In genomic region chrX:130166503-130166777, GRCh38 we compare ENCODE assay signal across 8 cellular contexts. TPM values are rescaled to one million over a fixed set of nuclear protein-coding genes. Genes with fewer than 3 reads are reported as not detected.
DNase-seq lines count a peak whose midpoint lies in the region; TF ChIP-seq lines count a peak whose summit lies in the region.

No MANE protein-coding gene starts in this region.

- H3K4me1 Mint-ChIP-seq in Calu3 (ENCODE audit: low read depth, unreplicated experiment), result peaks cover 30% of the 10 kb centered on the region

- H3K27me3 ChIP-seq in SJCRH30, result no peaks in the 10 kb centered on the region
- no peaks in the 10 kb centered on the region for H3K27me3 ChIP-seq in esophagus (ENCODE audit: control insufficient read depth in 1 of 2, insufficient read depth in 2 of 2, low read length in 2 of 2)
- H3K27me3 ChIP-seq in parathyroid adenoma (ENCODE audit: control insufficient read depth, insufficient read depth, low read length), result no peaks in the 10 kb centered on the region

- no peak overlapping the region for H3K9ac ChIP-seq in parathyroid adenoma

- no peaks in the 10 kb centered on the region for H3K36me3 ChIP-seq in SJCRH30
- no peaks in the 10 kb centered on the region for H3K36me3 ChIP-seq in esophagus (ENCODE audit: control insufficient read depth in 2 of 2, insufficient read depth in 2 of 2, low read length in 1 of 2)
- no peaks in the 10 kb centered on the region for H3K36me3 ChIP-seq in parathyroid adenoma (ENCODE audit: control insufficient read depth, insufficient read depth, low read length)

- DNase-seq in Calu3 (no peak), SJCRH30 (peak in 1 of 2 experiments; percentile 5), NCI-H2081 treated with DMSO at 0.1 percent for 48 hours (lab: John Stamatoyannopoulos, UW) (no peak), hypothalamus (lab: John Stamatoyannopoulos, UW) (no peak), NCI-H2227 (lab: John Stamatoyannopoulos, UW; ENCODE audit: unreplicated experiment) (no peak)
- DNase-seq in activated CD4-positive, alpha-beta T cell treated with anti-CD3 and anti-CD28 coated beads, Interleukin-2, amount 50 U/mL, for 1 hour, result no peak

- peak overlapping the region; percentile 81 for H2AFZ ChIP-seq in parathyroid adenoma

- peak overlapping the region; percentile 72 for H3K4me3 ChIP-seq in SJCRH30
- peak overlapping the region; percentile 53 to 79 for H3K4me3 ChIP-seq in esophagus (ENCODE audit: low read depth in 1 of 2, low read length in 2 of 2)
- H3K4me3 ChIP-seq in parathyroid adenoma (ENCODE audit: low read depth, low read length), result peak overlapping the region; percentile 75

- H3K9me3 Mint-ChIP-seq in Calu3 (ENCODE audit: low read depth, unreplicated experiment), result no peaks in the 10 kb centered on the region

- TF ChIP-seq CTCF in Calu3 (IDR thresholded peaks at IDR 0.05; ENCODE audit: unreplicated experiment) (no peak), parathyroid adenoma (IDR thresholded peaks at IDR 0.05) (no peak)

- H3K4me3 Mint-ChIP-seq in Calu3 (ENCODE audit: low read depth, unreplicated experiment), result peak overlapping the region; percentile 77

- H3K27ac Mint-ChIP-seq in Calu3 (ENCODE audit: unreplicated experiment), result peak overlapping the region; percentile 72

- peaks cover 12% of the 10 kb centered on the region for H3K27me3 Mint-ChIP-seq in Calu3 (ENCODE audit: unreplicated experiment)

- peak overlapping the region; percentile 22 for H3K27ac ChIP-seq in SJCRH30
- H3K27ac ChIP-seq in esophagus (ENCODE audit: low read depth in 2 of 2, low read length in 1 of 2), result peak overlapping the region; percentile 80 to 86
- peak overlapping the region; percentile 85 for H3K27ac ChIP-seq in parathyroid adenoma

- H3K36me3 Mint-ChIP-seq in Calu3 (ENCODE audit: insufficient read depth, unreplicated experiment), result peaks cover 25% of the 10 kb centered on the region

- H3K4me1 ChIP-seq in SJCRH30 (no peaks in the 10 kb centered on the region; the same call in 1 of the 2 replicates), esophagus (ENCODE audit: control insufficient read depth in 2 of 2, insufficient read depth in 2 of 2, low read length in 1 of 2) (peaks cover 0 to 2% of the 10 kb centered on the region in 2 donors), parathyroid adenoma (peaks cover 5% of the 10 kb centered on the region)

- 0 to 18% methylated on average over 4 of the region's 4 CpGs for WGBS in esophagus, 2 donors

- CTCF ChIA-PET in Calu3 (lab: Charles Lee), result no interaction called here

- H3K4me2 ChIP-seq in parathyroid adenoma (ENCODE audit: low read length), result peak overlapping the region; percentile 81

- BruUV-seq in Calu3 (replicated peaks; lab: Mats Ljungman, UMichigan), result TSS peak; percentile 78

- no peaks in the 10 kb centered on the region for H3K9me3 ChIP-seq in SJCRH30 (replicated peaks)
- H3K9me3 ChIP-seq in esophagus (ENCODE audit: control insufficient read depth in 2 of 2, insufficient read depth in 1 of 2, low read depth in 1 of 2, low read length in 1 of 2), result no peaks in the 10 kb centered on the region
- H3K9me3 ChIP-seq in parathyroid adenoma (ENCODE audit: control insufficient read depth, low read length), result no peaks in the 10 kb centered on the region

- no peaks in the 10 kb centered on the region for H3K79me2 ChIP-seq in parathyroid adenoma

- intact Hi-C loops in Calu3 (cut with micrococcal nuclease; ENCODE audit: unreplicated experiment), result no loop called here

RNA-seq across cellular contexts. Expression of gene AIFM1, which starts 0.8 kb away (rescaled TPM):
- 50.3 and 52.7 TPM in 2 replicates for total RNA-seq in Calu3 (2022)
- 42.9 and 46.9 TPM in 2 replicates for total RNA-seq in SJCRH30 (2014; rRNA removed; shearing (Covaris generic))
- 10 to 100 TPM; 16.3 to 22.4 TPM for polyA plus RNA-seq in esophagus

RNA-seq across cellular contexts. Expression of gene RAB33A, which starts 5.3 kb away (rescaled TPM):
- not detected in 2 replicates for total RNA-seq in Calu3 (2022)
- 0.34 TPM in 1 of 2 replicates, not detected in the other for total RNA-seq in SJCRH30 (2014; rRNA removed; shearing (Covaris generic))
- polyA plus RNA-seq in esophagus, result under 1 TPM in 1 of 2 donors, not detected in 1; 0.46 TPM

RNA-seq across cellular contexts. Expression of gene ELF4, which starts 56.1 kb away (rescaled TPM):
- 21.0 and 24.2 TPM in 2 replicates for total RNA-seq in Calu3 (2022)
- 5.3 and 5.5 TPM in 2 replicates for total RNA-seq in SJCRH30 (2014; rRNA removed; shearing (Covaris generic))
- polyA plus RNA-seq in esophagus, result 1 to 10 TPM; 3.7 to 6.7 TPM

Comparison
In these comparisons a context has a peak if more than half of its experiments do, and no peak if none do; other contexts are left out.
1. H3K27ac ChIP-seq: peak in every context shown above with its lines; median percentile 85 in parathyroid adenoma; 83 in esophagus; 22 in SJCRH30.